2 cellular contexts compared by ENCODE assay signal in genomic region chr6:73696990-73697651, GRCh38.
TF ChIP-seq lines count a peak whose summit lies in the region.

No MANE protein-coding gene starts in this region.

TF ChIP-seq in A549, 52 proteins besides CTCF, POLR2A, EP300 and RAD21:
- TF ChIP-seq TFCP2L1 (CRISPR knock-in tag; IDR thresholded peaks at IDR 0.05) (no peak), HDAC2 (IDR thresholded peaks at IDR 0.05) (no peak), HES2 (IDR thresholded peaks at IDR 0.05) (no peak), TP53 (CRISPR knock-in tag; IDR thresholded peaks at IDR 0.05) (no peak), CHD2 (IDR thresholded peaks at IDR 0.05; ENCODE audit: low read length, partially characterized antibody) (no peak), PHF8 (IDR thresholded peaks at IDR 0.05; ENCODE audit: borderline replicate concordance, low read depth) (no peak), FOSL2 (IDR thresholded peaks at IDR 0.05) (no peak), FOSL2 (CRISPR knock-in tag; IDR thresholded peaks at IDR 0.05) (no peak), NFE2L2 (conservative IDR thresholded peaks at IDR 0.05; ENCODE audit: low read length) (no peak), MYC (IDR thresholded peaks at IDR 0.05; ENCODE audit: borderline replicate concordance, low read length) (no peak), GATA3 (IDR thresholded peaks at IDR 0.05; ENCODE audit: borderline replicate concordance) (no peak)
- TF ChIP-seq, protein P1, sequence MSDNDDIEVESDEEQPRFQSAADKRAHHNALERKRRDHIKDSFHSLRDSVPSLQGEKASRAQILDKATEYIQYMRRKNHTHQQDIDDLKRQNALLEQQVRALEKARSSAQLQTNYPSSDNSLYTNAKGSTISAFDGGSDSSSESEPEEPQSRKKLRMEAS (IDR thresholded peaks at IDR 0.05), result no peak

TF ChIP-seq in GM23338, 12 proteins besides CTCF, POLR2A, EP300 and RAD21:
- TF ChIP-seq, protein P2, sequence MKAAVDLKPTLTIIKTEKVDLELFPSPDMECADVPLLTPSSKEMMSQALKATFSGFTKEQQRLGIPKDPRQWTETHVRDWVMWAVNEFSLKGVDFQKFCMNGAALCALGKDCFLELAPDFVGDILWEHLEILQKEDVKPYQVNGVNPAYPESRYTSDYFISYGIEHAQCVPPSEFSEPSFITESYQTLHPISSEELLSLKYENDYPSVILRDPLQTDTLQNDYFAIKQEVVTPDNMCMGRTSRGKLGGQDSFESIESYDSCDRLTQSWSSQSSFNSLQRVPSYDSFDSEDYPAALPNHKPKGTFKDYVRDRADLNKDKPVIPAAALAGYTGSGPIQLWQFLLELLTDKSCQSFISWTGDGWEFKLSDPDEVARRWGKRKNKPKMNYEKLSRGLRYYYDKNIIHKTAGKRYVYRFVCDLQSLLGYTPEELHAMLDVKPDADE (IDR thresholded peaks at IDR 0.05), result no peak
- no peak for TF ChIP-seq CREB1 (CRISPR knock-in tag; IDR thresholded peaks at IDR 0.05; ENCODE audit: low read depth)
- no peak for TF ChIP-seq ZNF331 (CRISPR knock-in tag; IDR thresholded peaks at IDR 0.05; ENCODE audit: low read depth)
- TF ChIP-seq STAT1 (IDR thresholded peaks at IDR 0.05; ENCODE audit: unreplicated experiment), result no peak
- no peak for TF ChIP-seq NANOG (IDR thresholded peaks at IDR 0.05; ENCODE audit: borderline replicate concordance)
- no peak for TF ChIP-seq EZH2phosphoT487 (IDR thresholded peaks at IDR 0.05; ENCODE audit: unreplicated experiment)
- TF ChIP-seq, protein P3, sequence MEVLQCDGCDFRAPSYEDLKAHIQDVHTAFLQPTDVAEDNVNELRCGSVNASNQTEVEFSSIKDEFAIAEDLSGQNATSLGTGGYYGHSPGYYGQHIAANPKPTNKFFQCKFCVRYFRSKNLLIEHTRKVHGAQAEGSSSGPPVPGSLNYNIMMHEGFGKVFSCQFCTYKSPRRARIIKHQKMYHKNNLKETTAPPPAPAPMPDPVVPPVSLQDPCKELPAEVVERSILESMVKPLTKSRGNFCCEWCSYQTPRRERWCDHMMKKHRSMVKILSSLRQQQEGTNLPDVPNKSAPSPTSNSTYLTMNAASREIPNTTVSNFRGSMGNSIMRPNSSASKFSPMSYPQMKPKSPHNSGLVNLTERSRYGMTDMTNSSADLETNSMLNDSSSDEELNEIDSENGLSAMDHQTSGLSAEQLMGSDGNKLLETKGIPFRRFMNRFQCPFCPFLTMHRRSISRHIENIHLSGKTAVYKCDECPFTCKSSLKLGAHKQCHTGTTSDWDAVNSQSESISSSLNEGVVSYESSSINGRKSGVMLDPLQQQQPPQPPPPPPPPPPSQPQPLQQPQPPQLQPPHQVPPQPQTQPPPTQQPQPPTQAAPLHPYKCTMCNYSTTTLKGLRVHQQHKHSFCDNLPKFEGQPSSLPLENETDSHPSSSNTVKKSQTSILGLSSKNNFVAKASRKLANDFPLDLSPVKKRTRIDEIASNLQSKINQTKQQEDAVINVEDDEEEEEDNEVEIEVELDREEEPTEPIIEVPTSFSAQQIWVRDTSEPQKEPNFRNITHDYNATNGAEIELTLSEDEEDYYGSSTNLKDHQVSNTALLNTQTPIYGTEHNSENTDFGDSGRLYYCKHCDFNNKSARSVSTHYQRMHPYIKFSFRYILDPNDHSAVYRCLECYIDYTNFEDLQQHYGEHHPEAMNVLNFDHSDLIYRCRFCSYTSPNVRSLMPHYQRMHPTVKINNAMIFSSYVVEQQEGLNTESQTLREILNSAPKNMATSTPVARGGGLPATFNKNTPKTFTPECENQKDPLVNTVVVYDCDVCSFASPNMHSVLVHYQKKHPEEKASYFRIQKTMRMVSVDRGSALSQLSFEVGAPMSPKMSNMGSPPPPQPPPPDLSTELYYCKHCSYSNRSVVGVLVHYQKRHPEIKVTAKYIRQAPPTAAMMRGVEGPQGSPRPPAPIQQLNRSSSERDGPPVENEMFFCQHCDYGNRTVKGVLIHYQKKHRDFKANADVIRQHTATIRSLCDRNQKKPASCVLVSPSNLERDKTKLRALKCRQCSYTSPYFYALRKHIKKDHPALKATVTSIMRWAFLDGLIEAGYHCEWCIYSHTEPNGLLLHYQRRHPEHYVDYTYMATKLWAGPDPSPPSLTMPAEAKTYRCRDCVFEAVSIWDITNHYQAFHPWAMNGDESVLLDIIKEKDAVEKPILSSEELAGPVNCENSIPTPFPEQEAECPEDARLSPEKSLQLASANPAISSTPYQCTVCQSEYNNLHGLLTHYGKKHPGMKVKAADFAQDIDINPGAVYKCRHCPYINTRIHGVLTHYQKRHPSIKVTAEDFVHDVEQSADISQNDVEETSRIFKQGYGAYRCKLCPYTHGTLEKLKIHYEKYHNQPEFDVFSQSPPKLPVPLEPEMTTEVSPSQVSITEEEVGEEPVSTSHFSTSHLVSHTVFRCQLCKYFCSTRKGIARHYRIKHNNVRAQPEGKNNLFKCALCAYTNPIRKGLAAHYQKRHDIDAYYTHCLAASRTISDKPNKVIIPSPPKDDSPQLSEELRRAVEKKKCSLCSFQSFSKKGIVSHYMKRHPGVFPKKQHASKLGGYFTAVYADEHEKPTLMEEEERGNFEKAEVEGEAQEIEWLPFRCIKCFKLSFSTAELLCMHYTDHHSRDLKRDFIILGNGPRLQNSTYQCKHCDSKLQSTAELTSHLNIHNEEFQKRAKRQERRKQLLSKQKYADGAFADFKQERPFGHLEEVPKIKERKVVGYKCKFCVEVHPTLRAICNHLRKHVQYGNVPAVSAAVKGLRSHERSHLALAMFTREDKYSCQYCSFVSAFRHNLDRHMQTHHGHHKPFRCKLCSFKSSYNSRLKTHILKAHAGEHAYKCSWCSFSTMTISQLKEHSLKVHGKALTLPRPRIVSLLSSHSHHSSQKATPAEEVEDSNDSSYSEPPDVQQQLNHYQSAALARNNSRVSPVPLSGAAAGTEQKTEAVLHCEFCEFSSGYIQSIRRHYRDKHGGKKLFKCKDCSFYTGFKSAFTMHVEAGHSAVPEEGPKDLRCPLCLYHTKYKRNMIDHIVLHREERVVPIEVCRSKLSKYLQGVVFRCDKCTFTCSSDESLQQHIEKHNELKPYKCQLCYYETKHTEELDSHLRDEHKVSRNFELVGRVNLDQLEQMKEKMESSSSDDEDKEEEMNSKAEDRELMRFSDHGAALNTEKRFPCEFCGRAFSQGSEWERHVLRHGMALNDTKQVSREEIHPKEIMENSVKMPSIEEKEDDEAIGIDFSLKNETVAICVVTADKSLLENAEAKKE (CRISPR knock-in tag; IDR thresholded peaks at IDR 0.05), result no peak
- TF ChIP-seq, protein P4, sequence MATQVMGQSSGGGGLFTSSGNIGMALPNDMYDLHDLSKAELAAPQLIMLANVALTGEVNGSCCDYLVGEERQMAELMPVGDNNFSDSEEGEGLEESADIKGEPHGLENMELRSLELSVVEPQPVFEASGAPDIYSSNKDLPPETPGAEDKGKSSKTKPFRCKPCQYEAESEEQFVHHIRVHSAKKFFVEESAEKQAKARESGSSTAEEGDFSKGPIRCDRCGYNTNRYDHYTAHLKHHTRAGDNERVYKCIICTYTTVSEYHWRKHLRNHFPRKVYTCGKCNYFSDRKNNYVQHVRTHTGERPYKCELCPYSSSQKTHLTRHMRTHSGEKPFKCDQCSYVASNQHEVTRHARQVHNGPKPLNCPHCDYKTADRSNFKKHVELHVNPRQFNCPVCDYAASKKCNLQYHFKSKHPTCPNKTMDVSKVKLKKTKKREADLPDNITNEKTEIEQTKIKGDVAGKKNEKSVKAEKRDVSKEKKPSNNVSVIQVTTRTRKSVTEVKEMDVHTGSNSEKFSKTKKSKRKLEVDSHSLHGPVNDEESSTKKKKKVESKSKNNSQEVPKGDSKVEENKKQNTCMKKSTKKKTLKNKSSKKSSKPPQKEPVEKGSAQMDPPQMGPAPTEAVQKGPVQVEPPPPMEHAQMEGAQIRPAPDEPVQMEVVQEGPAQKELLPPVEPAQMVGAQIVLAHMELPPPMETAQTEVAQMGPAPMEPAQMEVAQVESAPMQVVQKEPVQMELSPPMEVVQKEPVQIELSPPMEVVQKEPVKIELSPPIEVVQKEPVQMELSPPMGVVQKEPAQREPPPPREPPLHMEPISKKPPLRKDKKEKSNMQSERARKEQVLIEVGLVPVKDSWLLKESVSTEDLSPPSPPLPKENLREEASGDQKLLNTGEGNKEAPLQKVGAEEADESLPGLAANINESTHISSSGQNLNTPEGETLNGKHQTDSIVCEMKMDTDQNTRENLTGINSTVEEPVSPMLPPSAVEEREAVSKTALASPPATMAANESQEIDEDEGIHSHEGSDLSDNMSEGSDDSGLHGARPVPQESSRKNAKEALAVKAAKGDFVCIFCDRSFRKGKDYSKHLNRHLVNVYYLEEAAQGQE (IDR thresholded peaks at IDR 0.05; ENCODE audit: unreplicated experiment), result no peak
- no peak for TF ChIP-seq EZH2 (IDR thresholded peaks at IDR 0.05; ENCODE audit: low read depth, unreplicated experiment)
- no peak for TF ChIP-seq ZNF114 (CRISPR knock-in tag; IDR thresholded peaks at IDR 0.05)
- no peak for TF ChIP-seq JUNB (IDR thresholded peaks at IDR 0.05; ENCODE audit: unreplicated experiment)
